22 cellular contexts compared by ENCODE assay signal in the genomic region with DNA sequence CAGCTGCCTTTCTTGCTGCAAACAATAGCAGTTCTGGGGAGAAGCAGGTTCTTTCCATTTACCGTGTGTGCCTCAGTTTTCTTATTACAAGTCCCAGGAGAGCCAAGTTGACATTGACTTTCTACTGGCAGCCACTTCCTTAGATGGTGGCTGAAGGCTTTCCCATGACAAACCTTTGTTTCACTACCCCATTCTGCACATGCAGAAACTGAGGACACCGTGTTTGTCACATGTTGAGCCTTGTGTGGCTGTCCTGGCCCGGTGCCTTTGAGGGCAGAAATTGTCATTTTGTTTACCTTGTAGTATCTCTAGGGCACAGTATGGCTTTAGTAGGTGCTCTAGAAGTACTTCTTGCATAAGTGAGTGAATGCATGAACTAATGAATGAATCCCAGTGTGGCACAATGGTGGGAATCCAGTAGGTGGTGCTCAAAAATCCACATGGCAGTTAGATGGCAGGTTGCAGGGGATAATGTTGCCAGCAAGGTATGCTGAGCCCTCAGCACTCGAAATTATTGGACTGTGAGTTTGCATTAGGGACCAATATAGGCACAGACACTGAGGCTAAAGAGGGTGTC.
A peak's percentile ranks its signal among the peaks of the same experiment; 100 is the strongest.
DNase-seq lines count a peak whose midpoint lies in the region; ATAC-seq and TF ChIP-seq lines count a peak whose summit lies in the region.
"Had no signal": no experiment of that assay in that cellular context is flagged by ENCODE, and none has a peak within 500 bp of the region (broad histone marks: within the 10 kb centered on the region; RNA-seq: fewer than 3 reads in every experiment).

No MANE protein-coding gene starts in this region.

- DNase-seq in NCI-H510A treated with DMSO at 0.1 percent for 48 hours (lab: John Stamatoyannopoulos, UW) (peak; percentile 2), NCI-H510A (lab: John Stamatoyannopoulos, UW) (no peak), BE2C (no peak), psoas muscle (no peak), DMS 273 treated with DMSO at 0.1 percent for 48 hours (lab: John Stamatoyannopoulos, UW) (no peak)
- DNase-seq: activated CD4-positive, alpha-beta memory T cell treated with anti-CD3 and anti-CD28 coated beads for 36 hours; activated CD8-positive, alpha-beta memory T cell treated with anti-CD3 and anti-CD28 coated beads, Interleukin-2, amount 50 U/mL, for 4 hours; amygdala; CD4-positive, alpha-beta memory T cell; islet precursor cell; MG63; naive B cell; NCI-H146; nucleus accumbens; stimulated activated naive CD4-positive, alpha-beta T cell treated with Interleukin-2 at 50 U/mL for 16 hours; T-cell had no signal

- H3K4me1 ChIP-seq in OCI-LY3 (ENCODE audit: low read length), result peaks cover 10% of the 10 kb centered on the region
- no peaks in the 10 kb centered on the region for H3K4me1 ChIP-seq in BE2C
- no peaks in the 10 kb centered on the region for H3K4me1 ChIP-seq in psoas muscle
- H3K4me1 ChIP-seq: breast epithelium, prostate gland, SJSA1 had no signal

- no peak for TF ChIP-seq CTCF in OCI-LY3 (IDR thresholded peaks at IDR 0.05; ENCODE audit: low read depth, low read length)
- TF ChIP-seq CTCF in BE2C (IDR thresholded peaks at IDR 0.05; ENCODE audit: low read depth, low read length), result no peak
- TF ChIP-seq CTCF in psoas muscle (IDR thresholded peaks at IDR 0.05), result no peak

- 79 to 88% (median 81%) methylated on average over 4 of the region's 4 CpGs for WGBS in psoas muscle, 3 donors

- H3K4me2 ChIP-seq in OCI-LY3 (ENCODE audit: low read length), result 0 out of 2 replicates have a peak overlapping the region, but pooled peaks have one; percentile 6

- no peaks in the 10 kb centered on the region for H4K20me1 ChIP-seq in OCI-LY3 (ENCODE audit: insufficient read depth, low read length)

- H3K36me3 ChIP-seq in OCI-LY3 (replicated peaks; ENCODE audit: low read depth, low read length), result no peaks in the 10 kb centered on the region
- no peaks in the 10 kb centered on the region for H3K36me3 ChIP-seq in BE2C
- no peaks in the 10 kb centered on the region for H3K36me3 ChIP-seq in psoas muscle (ENCODE audit: insufficient read depth in 1 of 2, low read depth in 1 of 2)
- H3K36me3 ChIP-seq: breast epithelium, MG63, prostate gland, SJSA1 had no signal

- ATAC-seq in HG03103 (IDR thresholded peaks at IDR 0.05; ENCODE audit: low read depth, unreplicated experiment) (peak; percentile 56), GM19324 (IDR thresholded peaks at IDR 0.05; ENCODE audit: low FRiP score, unreplicated experiment) (no peak), psoas muscle (no peak)
- ATAC-seq: T-cell had no signal

- H3K9me3 ChIP-seq in OCI-LY3 (ENCODE audit: insufficient read depth, low read length) (no peaks in the 10 kb centered on the region), BE2C (no peaks in the 10 kb centered on the region), psoas muscle (no peaks in the 10 kb centered on the region)
- H3K9me3 ChIP-seq: breast epithelium, MG63, prostate gland, SJSA1 had no signal

- H3K4me3 ChIP-seq in OCI-LY3 (ENCODE audit: low read length) (no peak overlapping the region), BE2C (ENCODE audit: low read depth, low read length) (no peak overlapping the region), psoas muscle (no peak overlapping the region)
- H3K4me3 ChIP-seq: breast epithelium, MG63, prostate gland, SJSA1 had no signal

- no peaks in the 10 kb centered on the region for H3K79me2 ChIP-seq in OCI-LY3 (ENCODE audit: low read length)

- H3K27ac ChIP-seq in OCI-LY3 (ENCODE audit: low read length), result no peak overlapping the region
- H3K27ac ChIP-seq in psoas muscle, result no peak overlapping the region
- H3K27ac ChIP-seq: breast epithelium, prostate gland, SJSA1 had no signal

- H2AFZ ChIP-seq in OCI-LY3 (ENCODE audit: low read depth, low read length), result no peak overlapping the region

- H3K27me3 ChIP-seq in OCI-LY3 (ENCODE audit: low read depth, low read length) (peaks cover 5% of the 10 kb centered on the region), BE2C (no peaks in the 10 kb centered on the region), psoas muscle (ENCODE audit: insufficient read depth in 3 of 3, low read length in 2 of 3) (peaks cover 0 to 8% (median 0%) of the 10 kb centered on the region in 3 donors)
- H3K27me3 ChIP-seq: breast epithelium, MG63, SJSA1 had no signal

- intact Hi-C loops in psoas muscle (cut with DNase I), result no loop called here

- no peak overlapping the region for H3K9ac ChIP-seq in OCI-LY3 (ENCODE audit: low read length)
